ENCODE assay signal across 1 cellular context in genomic region chr22:23750744-23751440, GRCh38.
TF ChIP-seq lines count a peak whose summit lies in the region.

TSS of gene ZNF70 (minus strand) at chr22:23751112. CDS start at chr22:23745140, 5,972 bp downstream.

TF ChIP-seq in HEK293, 187 proteins besides CTCF, POLR2A, EP300 and RAD21 (continued from another document and continues in another):
- no peak for TF ChIP-seq REPIN1 (tag by site-specific recombination; IDR thresholded peaks at IDR 0.05; ENCODE audit: low read depth)
- peak; percentile 25; the same call in 1 of the 2 replicates for TF ChIP-seq ZFP69B (tag by site-specific recombination; IDR thresholded peaks at IDR 0.05)
- no peak for TF ChIP-seq ZNF214 (tag by site-specific recombination; IDR thresholded peaks at IDR 0.05; ENCODE audit: borderline replicate concordance)
- TF ChIP-seq ZNF169 (tag by site-specific recombination; IDR thresholded peaks at IDR 0.05): no peak
- no peak for TF ChIP-seq ZNF157 (tag by site-specific recombination; IDR thresholded peaks at IDR 0.05)
- no peak for TF ChIP-seq KLF1 (tag by site-specific recombination; IDR thresholded peaks at IDR 0.05)
- no peak for TF ChIP-seq ZNF707 (tag by site-specific recombination; IDR thresholded peaks at IDR 0.05)
- TF ChIP-seq ZNF416 (tag by site-specific recombination; IDR thresholded peaks at IDR 0.05): no peak
- TF ChIP-seq ZNF544 (tag by site-specific recombination; IDR thresholded peaks at IDR 0.05): no peak
- no peak for TF ChIP-seq ZNF561 (tag by site-specific recombination; IDR thresholded peaks at IDR 0.05; ENCODE audit: borderline replicate concordance)
- TF ChIP-seq ZBTB11 (tag by site-specific recombination; conservative IDR thresholded peaks at IDR 0.05; ENCODE audit: low read depth): peak; percentile 51; the same call in 1 of the 2 replicates
- peak; percentile 58 for TF ChIP-seq SCRT2 (tag by site-specific recombination; IDR thresholded peaks at IDR 0.05)
- TF ChIP-seq ZNF548 (tag by site-specific recombination; IDR thresholded peaks at IDR 0.05): no peak
- TF ChIP-seq ZNF18 (tag by site-specific recombination; IDR thresholded peaks at IDR 0.05): no peak
- TF ChIP-seq ZNF26 (tag by site-specific recombination; IDR thresholded peaks at IDR 0.05): no peak
- TF ChIP-seq ZSCAN30 (tag by site-specific recombination; IDR thresholded peaks at IDR 0.05): peak; percentile 45; the same call in 1 of the 2 replicates
- TF ChIP-seq ZXDB (tag by site-specific recombination; IDR thresholded peaks at IDR 0.05): peak; percentile 64; the same call in 1 of the 2 replicates
- TF ChIP-seq HOXA7 (CRISPR knock-in tag; IDR thresholded peaks at IDR 0.05; ENCODE audit: borderline replicate concordance): no peak
- peak; percentile 96 for TF ChIP-seq ZNF335 (tag by site-specific recombination; conservative IDR thresholded peaks at IDR 0.05)
- no peak for TF ChIP-seq ZFP3 (tag by site-specific recombination; IDR thresholded peaks at IDR 0.05; ENCODE audit: low read depth)
- TF ChIP-seq ZNF16 (tag by site-specific recombination; IDR thresholded peaks at IDR 0.05; ENCODE audit: low read depth): no peak
- no peak for TF ChIP-seq ZNF830 (tag by site-specific recombination; IDR thresholded peaks at IDR 0.05; ENCODE audit: low read depth)
- TF ChIP-seq GFI1B (tag by site-specific recombination; IDR thresholded peaks at IDR 0.05): no peak
- TF ChIP-seq ZSCAN5A (tag by site-specific recombination; IDR thresholded peaks at IDR 0.05): peak; percentile 79; the same call in 1 of the 2 replicates
- TF ChIP-seq ZNF391 (tag by site-specific recombination; IDR thresholded peaks at IDR 0.05; ENCODE audit: borderline replicate concordance, low read depth): no peak
- TF ChIP-seq ZSCAN16 (tag by site-specific recombination; IDR thresholded peaks at IDR 0.05): no peak
- no peak for TF ChIP-seq GLIS1 (tag by site-specific recombination; IDR thresholded peaks at IDR 0.05)
- TF ChIP-seq ZNF76 (tag by site-specific recombination; IDR thresholded peaks at IDR 0.05; ENCODE audit: borderline replicate concordance, low read depth): peak; percentile 20; the same call in 1 of the 2 replicates
- no peak for TF ChIP-seq ZNF350 (tag by site-specific recombination; IDR thresholded peaks at IDR 0.05)
- peak; percentile 67; the same call in 1 of the 2 replicates for TF ChIP-seq ZNF692 (tag by site-specific recombination; IDR thresholded peaks at IDR 0.05)
- TF ChIP-seq SP7 (tag by site-specific recombination; IDR thresholded peaks at IDR 0.05): peak; percentile 22; the same call in 1 of the 2 replicates
- peak; percentile 44 for TF ChIP-seq ZNF629 (tag by site-specific recombination; IDR thresholded peaks at IDR 0.05)
- no peak for TF ChIP-seq ZBTB8A (tag by site-specific recombination; IDR thresholded peaks at IDR 0.05)
- peak; percentile 50; the same call in 1 of the 2 replicates for TF ChIP-seq SP3 (tag by site-specific recombination; IDR thresholded peaks at IDR 0.05)
- TF ChIP-seq ZNF175 (tag by site-specific recombination; IDR thresholded peaks at IDR 0.05): no peak
- no peak for TF ChIP-seq ZNF585B (tag by site-specific recombination; IDR thresholded peaks at IDR 0.05)
- no peak for TF ChIP-seq ZNF140 (tag by site-specific recombination; IDR thresholded peaks at IDR 0.05)
- no peak for TF ChIP-seq ZSCAN23 (tag by site-specific recombination; IDR thresholded peaks at IDR 0.05)
- TF ChIP-seq HOXC10 (CRISPR knock-in tag; IDR thresholded peaks at IDR 0.05): no peak
- peak; percentile 11; the same call in 1 of the 2 replicates for TF ChIP-seq HIC1 (tag by site-specific recombination; IDR thresholded peaks at IDR 0.05)
- TF ChIP-seq SALL2 (tag by site-specific recombination; IDR thresholded peaks at IDR 0.05; ENCODE audit: borderline replicate concordance): no peak
- TF ChIP-seq ZNF677 (tag by site-specific recombination; IDR thresholded peaks at IDR 0.05): no peak
- no peak for TF ChIP-seq ZNF600 (tag by site-specific recombination; IDR thresholded peaks at IDR 0.05)
- TF ChIP-seq ZNF555 (tag by site-specific recombination; conservative IDR thresholded peaks at IDR 0.05): no peak
- no peak for TF ChIP-seq GLI4 (tag by site-specific recombination; IDR thresholded peaks at IDR 0.05)
- no peak for TF ChIP-seq TRIM28 (IDR thresholded peaks at IDR 0.05; ENCODE audit: borderline replicate concordance, low read length)
- no peak for TF ChIP-seq BCL11B (tag by site-specific recombination; IDR thresholded peaks at IDR 0.05; ENCODE audit: low read depth)
- TF ChIP-seq PRDM6 (tag by site-specific recombination; IDR thresholded peaks at IDR 0.05): no peak
- TF ChIP-seq ZNF785 (tag by site-specific recombination; IDR thresholded peaks at IDR 0.05): no peak
- no peak for TF ChIP-seq ZNF639 (tag by site-specific recombination; IDR thresholded peaks at IDR 0.05)
- TF ChIP-seq ZNF660 (tag by site-specific recombination; IDR thresholded peaks at IDR 0.05): no peak
- TF ChIP-seq ZNF768 (tag by site-specific recombination; IDR thresholded peaks at IDR 0.05): no peak
- TF ChIP-seq ZNF777 (tag by site-specific recombination; IDR thresholded peaks at IDR 0.05; ENCODE audit: borderline replicate concordance): 0 out of 2 replicates have a peak, but pooled peaks have one; percentile 64
- peak; percentile 54 for TF ChIP-seq GLIS2 (tag by site-specific recombination; IDR thresholded peaks at IDR 0.05)
- TF ChIP-seq ZNF354C (tag by site-specific recombination; IDR thresholded peaks at IDR 0.05; ENCODE audit: borderline replicate concordance, low read depth): no peak
- no peak for TF ChIP-seq ZFP37 (tag by site-specific recombination; IDR thresholded peaks at IDR 0.05)
